ENCODE assay signal across 7 cellular contexts in genomic region chr1:150765229-150765976, GRCh38. TPM values are rescaled to one million over a fixed set of nuclear protein-coding genes. Genes with fewer than 3 reads are reported as not detected.
DNase-seq lines count a peak whose midpoint lies in the region; ATAC-seq and TF ChIP-seq lines count a peak whose summit lies in the region.

TSS of gene CTSS (minus strand) at chr1:150765778. CDS start at chr1:150764763, 1,015 bp downstream.

- CTCF ChIA-PET in mammary epithelial cell (lab: Charles Lee; ENCODE audit: low non-redundant PET), result interaction anchor here (0.7 kb wide), 1 partner anchor 285 kb away, joined by 5 read pairs; no protein-coding TSS in a partner anchor

- dilution Hi-C loops in mammary epithelial cell (cut with HindIII; ENCODE audit: low sequenced_read_pairs), result no loop called here

- no peaks in the 10 kb centered on the region for H3K27me3 ChIP-seq in mammary epithelial cell (ENCODE audit: insufficient read depth, low read length)
- H3K27me3 ChIP-seq in upper lobe of right lung, result no peaks in the 10 kb centered on the region

- peak within 1 kb of the TSS in 2 of 3 experiments; percentile 1 to 38 for H3K4me3 ChIP-seq in mammary epithelial cell (replicated peaks in 1 of 3; ENCODE audit: insufficient read depth in 1 of 3, low read depth in 2 of 3, low read length in 3 of 3)
- peak within 1 kb of the TSS; percentile 48 for H3K4me3 ChIP-seq in upper lobe of right lung

- TF ChIP-seq CTCF in mammary epithelial cell (conservative IDR thresholded peaks at IDR 0.05 in 1 of 2, IDR thresholded peaks at IDR 0.05 in 1 of 2; ENCODE audit: extremely low read depth in 1 of 2, insufficient read depth in 1 of 2, low read depth in 1 of 2, low read length in 2 of 2) (no peak), upper lobe of right lung (IDR thresholded peaks at IDR 0.05) (no peak)

- peak; percentile 59 to 94 for DNase-seq in NOMO-1 (lab: John Stamatoyannopoulos, UW; ENCODE audit: unreplicated experiment in 2 of 2)
- DNase-seq in mammary epithelial cell, result no peak
- peak; percentile 44 for DNase-seq in lung microvascular endothelial cell (ENCODE audit: low read depth in 2 of 2)
- DNase-seq in upper lobe of right lung, result no peak
- DNase-seq in NCI-H187 treated with DMSO at 0.1 percent for 48 hours (lab: John Stamatoyannopoulos, UW), result no peak

- no peaks in the 10 kb centered on the region for H3K79me2 ChIP-seq in mammary epithelial cell (ENCODE audit: insufficient read depth, low read length)

- H3K9me3 ChIP-seq in mammary epithelial cell (replicated peaks; ENCODE audit: insufficient read depth, low read length) (no peaks in the 10 kb centered on the region), upper lobe of right lung (no peaks in the 10 kb centered on the region)

- in situ Hi-C loops in mammary epithelial cell (cut with MboI; ENCODE audit: low sequenced_read_pairs in 2 of 2), result no loop called here

- H3K4me2 ChIP-seq in mammary epithelial cell (ENCODE audit: insufficient read depth, low read depth, low read length), result peak within 1 kb of the TSS; percentile 75

- WGBS in mammary epithelial cell (ENCODE audit: low coverage, missing lambda C conversion rate), result 2% methylated on average over 5 of the region's 5 CpGs

- no TSS peak for BruUV-seq in mammary epithelial cell (replicated peaks; lab: Mats Ljungman, UMichigan)

- H3K4me1 ChIP-seq in mammary epithelial cell (ENCODE audit: insufficient read depth, low read length), result peaks cover 14% of the 10 kb centered on the region
- peaks cover 14% of the 10 kb centered on the region for H3K4me1 ChIP-seq in upper lobe of right lung

- no peaks in the 10 kb centered on the region for H3K36me3 ChIP-seq in mammary epithelial cell (ENCODE audit: insufficient read depth, low read length)
- no peaks in the 10 kb centered on the region for H3K36me3 ChIP-seq in upper lobe of right lung

- peak within 1 kb of the TSS; percentile 65 for H3K9ac ChIP-seq in mammary epithelial cell (ENCODE audit: insufficient read depth, low read length)

- H3K27ac ChIP-seq in mammary epithelial cell (ENCODE audit: insufficient read depth, low read depth, low read length), result peak within 1 kb of the TSS; percentile 72
- peak within 1 kb of the TSS; percentile 84 for H3K27ac ChIP-seq in upper lobe of right lung

- ATAC-seq in GM18520 (IDR thresholded peaks at IDR 0.05; ENCODE audit: unreplicated experiment) (peak; percentile 70), HG02642 (IDR thresholded peaks at IDR 0.05; ENCODE audit: poor library complexity, unreplicated experiment) (peak; percentile 88), upper lobe of right lung (peak; percentile 91)

- intact Hi-C loops in mammary epithelial cell (cut with micrococcal nuclease) (no loop called here), upper lobe of right lung (cut with DNase I) (no loop called here)

- H2AFZ ChIP-seq in mammary epithelial cell (ENCODE audit: low read depth, low read length), result peak within 1 kb of the TSS; percentile 95

- no peaks in the 10 kb centered on the region for H4K20me1 ChIP-seq in mammary epithelial cell (ENCODE audit: insufficient read depth, low read length)

RNA-seq across cellular contexts. Expression of gene CTSS, which starts in this region (rescaled TPM):
- total RNA-seq in mammary epithelial cell (1 to 10 TPM in 1 of 2 donors, under 1 TPM in 1; 0.17 to 2.8 TPM), lung microvascular endothelial cell (31.4 and 38.3 TPM in 2 replicates), upper lobe of right lung (533 TPM)
- polyA plus RNA-seq in mammary epithelial cell, result 2.5 TPM
- not detected for polyA minus RNA-seq in mammary epithelial cell

Comparison
In these comparisons a context has a peak if more than half of its experiments do, and no peak if none do; other contexts are left out.
1. RNA of gene CTSS (total RNA-seq): 533 TPM in upper lobe of right lung (single experiment); 31.4 to 38.3 TPM in lung microvascular endothelial cell and 0.17 to 2.8 TPM in mammary epithelial cell; every median in the first group is over 10 times any median in the second.
2. DNase-seq: peak in NOMO-1 (2 of 2) and lung microvascular endothelial cell (2 of 2); none in mammary epithelial cell (single experiment), upper lobe of right lung (single experiment) and NCI-H187 treated with DMSO at 0.1 percent for 48 hours (single experiment).
3. Peak in every context shown above with its lines, with median percentiles within 50 percentile points of each other: ATAC-seq.